ENCODE assay signal across 8 cellular contexts in genomic region chr1:228139406-228139930, GRCh38. TPM values are rescaled to one million over a fixed set of nuclear protein-coding genes. Genes with fewer than 3 reads are reported as not detected.
A peak's percentile ranks its signal among the peaks of the same experiment; 100 is the strongest.
DNase-seq lines count a peak whose midpoint lies in the region; ATAC-seq, FAIRE-seq and TF ChIP-seq lines count a peak whose summit lies in the region.

No MANE protein-coding gene starts in this region.

- H3K9me3 ChIP-seq in right cardiac atrium (ENCODE audit: control insufficient read depth, low read length), result no peaks in the 10 kb centered on the region
- H3K9me3 ChIP-seq in small intestine (ENCODE audit: control insufficient read depth, low read depth), result no peaks in the 10 kb centered on the region

- H3K4me3 Mint-ChIP-seq in WTC11, result peak overlapping the region; percentile 88

- peaks cover 14% of the 10 kb centered on the region for H3K4me1 ChIP-seq in right cardiac atrium (ENCODE audit: control insufficient read depth, insufficient read depth, low read length)
- peaks cover 9 to 13% of the 10 kb centered on the region in 2 donors for H3K4me1 ChIP-seq in small intestine (ENCODE audit: control insufficient read depth in 2 of 2, insufficient read depth in 1 of 2, low read depth in 1 of 2, low read length in 1 of 2)

- H3K4me3 ChIP-seq in right cardiac atrium (ENCODE audit: low read length) (peak overlapping the region; percentile 55), small intestine (ENCODE audit: low read depth in 1 of 2, low read length in 2 of 2) (peak overlapping the region; percentile 37 to 62)

- 23% methylated on average over 30 of the region's 30 CpGs for WGBS in right cardiac atrium
- 19 to 25% (median 25%) methylated on average over 30 of the region's 30 CpGs for WGBS in small intestine, 3 donors

- H3K9me3 Mint-ChIP-seq in WTC11, result no peaks in the 10 kb centered on the region

- no peaks in the 10 kb centered on the region for H3K27me3 ChIP-seq in right cardiac atrium (ENCODE audit: control insufficient read depth, insufficient read depth)
- no peaks in the 10 kb centered on the region for H3K27me3 ChIP-seq in small intestine (ENCODE audit: control insufficient read depth in 2 of 2, insufficient read depth in 2 of 2, low read length in 2 of 2)

- no peaks in the 10 kb centered on the region for H3K36me3 ChIP-seq in small intestine (ENCODE audit: control insufficient read depth in 2 of 2, insufficient read depth in 2 of 2, low read length in 2 of 2)

- no peak for FAIRE-seq in H54 (lab: Jason Lieb, UNC)
- FAIRE-seq in small intestine (lab: Jason Lieb, UNC), result no peak

- H3K27ac ChIP-seq in right cardiac atrium (ENCODE audit: low read length) (peak overlapping the region; percentile 74), small intestine (ENCODE audit: low read depth in 1 of 2, low read length in 1 of 2) (peak overlapping the region; percentile 86 to 100)

- peaks cover 7% of the 10 kb centered on the region; the same call in 1 of the 2 replicates for H3K4me1 Mint-ChIP-seq in WTC11

- TF ChIP-seq CTCF in WTC11 (IDR thresholded peaks at IDR 0.05), result no peak

- TF ChIP-seq POLR2A in H54 (IDR thresholded peaks at IDR 0.05; ENCODE audit: low read depth, low read length), result peak; percentile 71

- intact Hi-C loops in right cardiac atrium (cut with DNase I), result loop anchor here in 1 of 4 donors (1.0 to 10.0 kb wide), 2 partner anchors 27 to 365 kb away; no protein-coding TSS in a partner anchor

- DNase-seq in H54 (ENCODE audit: insufficient read length, low spot score), result no peak
- DNase-seq in WTC11 (ENCODE audit: low spot score), result no peak
- no peak for DNase-seq in right cardiac atrium
- DNase-seq in small intestine, result no peak
- DNase-seq in NCI-H748 (lab: John Stamatoyannopoulos, UW; ENCODE audit: unreplicated experiment), result no peak
- no peak for DNase-seq in DMS53 (lab: John Stamatoyannopoulos, UW)
- DNase-seq in NCI-H1092 (lab: John Stamatoyannopoulos, UW), result no peak
- no peak for DNase-seq in GM19240 (ENCODE audit: insufficient read length, low spot score)

- peaks cover 41% of the 10 kb centered on the region for H3K27me3 Mint-ChIP-seq in WTC11 (ENCODE audit: low read depth)

- H3K36me3 Mint-ChIP-seq in WTC11, result no peaks in the 10 kb centered on the region

- peak overlapping the region; percentile 94 for H3K27ac Mint-ChIP-seq in WTC11

- POLR2A ChIA-PET in WTC11 (lab: Charles Lee), result no interaction called here

- ATAC-seq in WTC11, result no peak
- ATAC-seq in right cardiac atrium, result no peak

- CTCF ChIA-PET in WTC11 (lab: Charles Lee), result interaction anchor here (2.5 to 2.7 kb wide), 2 partner anchors 9 to 26 kb away, joined by 13 to 14 read pairs; partner anchors contain the start of gene IBA57

TF ChIP-seq in WTC11, 78 proteins besides CTCF, POLR2A, EP300 and RAD21:
- TF ChIP-seq ATF1 (CRISPR knock-in tag; IDR thresholded peaks at IDR 0.05) (no peak), NR2C2 (CRISPR knock-in tag; IDR thresholded peaks at IDR 0.05) (no peak), ESRRA (CRISPR knock-in tag; IDR thresholded peaks at IDR 0.05; ENCODE audit: borderline replicate concordance) (no peak), NR3C1 (CRISPR knock-in tag; conservative IDR thresholded peaks at IDR 0.05; ENCODE audit: low read depth) (no peak), GABPB1 (CRISPR knock-in tag; IDR thresholded peaks at IDR 0.05) (no peak), GTF2I (CRISPR knock-in tag; conservative IDR thresholded peaks at IDR 0.05) (peak; percentile 62; the same call in 1 of the 2 replicates), GRHL2 (CRISPR knock-in tag; IDR thresholded peaks at IDR 0.05; ENCODE audit: insufficient replicate concordance, severe bottlenecking) (no peak), TEAD1 (CRISPR knock-in tag; IDR thresholded peaks at IDR 0.05) (0 out of 2 replicates have a peak, but pooled peaks have one; percentile 34), ZNF121 (CRISPR knock-in tag; IDR thresholded peaks at IDR 0.05) (0 out of 2 replicates have a peak, but pooled peaks have one; percentile 25), EMX1 (CRISPR knock-in tag; IDR thresholded peaks at IDR 0.05) (no peak)
- TF ChIP-seq, protein P1, sequence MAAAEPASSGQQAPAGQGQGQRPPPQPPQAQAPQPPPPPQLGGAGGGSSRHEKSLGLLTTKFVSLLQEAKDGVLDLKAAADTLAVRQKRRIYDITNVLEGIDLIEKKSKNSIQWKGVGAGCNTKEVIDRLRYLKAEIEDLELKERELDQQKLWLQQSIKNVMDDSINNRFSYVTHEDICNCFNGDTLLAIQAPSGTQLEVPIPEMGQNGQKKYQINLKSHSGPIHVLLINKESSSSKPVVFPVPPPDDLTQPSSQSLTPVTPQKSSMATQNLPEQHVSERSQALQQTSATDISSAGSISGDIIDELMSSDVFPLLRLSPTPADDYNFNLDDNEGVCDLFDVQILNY (CRISPR knock-in tag; IDR thresholded peaks at IDR 0.05), result no peak
- TF ChIP-seq, protein P2, sequence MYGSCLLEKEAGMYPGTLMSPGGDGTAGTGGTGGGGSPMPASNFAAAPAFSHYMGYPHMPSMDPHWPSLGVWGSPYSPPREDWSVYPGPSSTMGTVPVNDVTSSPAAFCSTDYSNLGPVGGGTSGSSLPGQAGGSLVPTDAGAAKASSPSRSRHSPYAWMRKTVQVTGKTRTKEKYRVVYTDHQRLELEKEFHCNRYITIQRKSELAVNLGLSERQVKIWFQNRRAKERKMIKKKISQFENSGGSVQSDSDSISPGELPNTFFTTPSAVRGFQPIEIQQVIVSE (CRISPR knock-in tag; IDR thresholded peaks at IDR 0.05; ENCODE audit: borderline replicate concordance), result no peak
- TF ChIP-seq, protein P3, sequence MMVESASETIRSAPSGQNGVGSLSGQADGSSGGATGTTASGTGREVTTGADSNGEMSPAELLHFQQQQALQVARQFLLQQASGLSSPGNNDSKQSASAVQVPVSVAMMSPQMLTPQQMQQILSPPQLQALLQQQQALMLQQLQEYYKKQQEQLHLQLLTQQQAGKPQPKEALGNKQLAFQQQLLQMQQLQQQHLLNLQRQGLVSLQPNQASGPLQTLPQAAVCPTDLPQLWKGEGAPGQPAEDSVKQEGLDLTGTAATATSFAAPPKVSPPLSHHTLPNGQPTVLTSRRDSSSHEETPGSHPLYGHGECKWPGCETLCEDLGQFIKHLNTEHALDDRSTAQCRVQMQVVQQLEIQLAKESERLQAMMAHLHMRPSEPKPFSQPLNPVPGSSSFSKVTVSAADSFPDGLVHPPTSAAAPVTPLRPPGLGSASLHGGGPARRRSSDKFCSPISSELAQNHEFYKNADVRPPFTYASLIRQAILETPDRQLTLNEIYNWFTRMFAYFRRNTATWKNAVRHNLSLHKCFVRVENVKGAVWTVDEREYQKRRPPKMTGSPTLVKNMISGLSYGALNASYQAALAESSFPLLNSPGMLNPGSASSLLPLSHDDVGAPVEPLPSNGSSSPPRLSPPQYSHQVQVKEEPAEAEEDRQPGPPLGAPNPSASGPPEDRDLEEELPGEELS (CRISPR knock-in tag; IDR thresholded peaks at IDR 0.05), result no peak

RNA-seq across cellular contexts. Expression of gene GUK1, which starts 0.6 kb away (rescaled TPM):
- total RNA-seq in WTC11 (2021), result 110 to 112 TPM (median 111 TPM) in 3 replicates
- 100 to 1,000 TPM; 151 to 202 (median 169) TPM for total RNA-seq in right cardiac atrium
- polyA plus RNA-seq in right cardiac atrium, result 315 TPM
- polyA plus RNA-seq in small intestine, result 100 to 1,000 TPM; 401 to 595 (median 519) TPM

RNA-seq across cellular contexts. Expression of gene GJC2, which starts 10.3 kb away (rescaled TPM):
- 0.72 to 1.2 TPM (median 0.87 TPM) in 3 replicates for total RNA-seq in WTC11 (2021)
- 1 to 10 TPM; 1.2 to 2.2 (median 1.7) TPM for total RNA-seq in right cardiac atrium
- 1.3 TPM for polyA plus RNA-seq in right cardiac atrium
- polyA plus RNA-seq in small intestine, result 1 to 10 TPM in 1 of 3 donors, under 1 TPM in 1, not detected in 1; 0.27 to 1.4 TPM

RNA-seq across cellular contexts. Expression of gene IBA57, which starts 26.1 kb away (rescaled TPM):
- total RNA-seq in WTC11 (2021), result 11.4 to 12.5 TPM (median 12.1 TPM) in 3 replicates
- 10 to 100 TPM in 2 of 4 donors, 1 to 10 TPM in 2; 8.3 to 12.0 (median 10.3) TPM for total RNA-seq in right cardiac atrium
- 4.5 TPM for polyA plus RNA-seq in right cardiac atrium
- polyA plus RNA-seq in small intestine, result 1 to 10 TPM; 2.0 to 7.1 (median 4.9) TPM

RNA-seq across cellular contexts. Expression of gene MRPL55, which starts 30.4 kb away (rescaled TPM):
- 65.8 to 70.5 TPM (median 66.9 TPM) in 3 replicates for total RNA-seq in WTC11 (2021)
- total RNA-seq in right cardiac atrium, result 10 to 100 TPM; 51.6 to 56.5 (median 52.8) TPM
- 103 TPM for polyA plus RNA-seq in right cardiac atrium
- 100 to 1,000 TPM in 2 of 3 donors, 10 to 100 TPM in 1; 87.3 to 148 (median 106) TPM for polyA plus RNA-seq in small intestine

RNA-seq across cellular contexts. Expression of gene C1orf35, which starts 36.3 kb away (rescaled TPM):
- 30.0 to 33.8 TPM (median 30.7 TPM) in 3 replicates for total RNA-seq in WTC11 (2021)
- 1 to 10 TPM; 6.3 to 8.6 (median 7.4) TPM for total RNA-seq in right cardiac atrium
- polyA plus RNA-seq in right cardiac atrium, result 7.9 TPM
- 10 to 100 TPM; 15.4 to 18.1 (median 16.0) TPM for polyA plus RNA-seq in small intestine
